1 cellular context compared by ENCODE assay signal in genomic region chr19:16197188-16197621, GRCh38.
TF ChIP-seq lines count a peak whose summit lies in the region.

No MANE protein-coding gene starts in this region.

TF ChIP-seq in IMR-90, 13 proteins besides CTCF, POLR2A, EP300 and RAD21:
- TF ChIP-seq SMC3 (IDR thresholded peaks at IDR 0.05; ENCODE audit: low read depth, low read length) = no peak
- peak; percentile 23; the same call in 1 of the 2 replicates for TF ChIP-seq MAFK (IDR thresholded peaks at IDR 0.05; ENCODE audit: low read depth, low read length)
- peak; percentile 70; the same call in 1 of the 2 replicates for TF ChIP-seq CEBPB (IDR thresholded peaks at IDR 0.05; ENCODE audit: low read depth, low read length)
- peak; percentile 65 for TF ChIP-seq BHLHE40 (IDR thresholded peaks at IDR 0.05; ENCODE audit: low read depth, low read length)
- TF ChIP-seq NFE2L2 (IDR thresholded peaks at IDR 0.05; ENCODE audit: low read depth, low read length) = no peak
- TF ChIP-seq RCOR1 (IDR thresholded peaks at IDR 0.05; ENCODE audit: insufficient replicate concordance, low read length) = peak; percentile 72
- TF ChIP-seq FOS (IDR thresholded peaks at IDR 0.05; ENCODE audit: low read depth, low read length) = peak; percentile 64
TF ChIP-seq in IMR-90: peak in this region for 5.
